9 cellular contexts compared by ENCODE assay signal in the genomic region with DNA sequence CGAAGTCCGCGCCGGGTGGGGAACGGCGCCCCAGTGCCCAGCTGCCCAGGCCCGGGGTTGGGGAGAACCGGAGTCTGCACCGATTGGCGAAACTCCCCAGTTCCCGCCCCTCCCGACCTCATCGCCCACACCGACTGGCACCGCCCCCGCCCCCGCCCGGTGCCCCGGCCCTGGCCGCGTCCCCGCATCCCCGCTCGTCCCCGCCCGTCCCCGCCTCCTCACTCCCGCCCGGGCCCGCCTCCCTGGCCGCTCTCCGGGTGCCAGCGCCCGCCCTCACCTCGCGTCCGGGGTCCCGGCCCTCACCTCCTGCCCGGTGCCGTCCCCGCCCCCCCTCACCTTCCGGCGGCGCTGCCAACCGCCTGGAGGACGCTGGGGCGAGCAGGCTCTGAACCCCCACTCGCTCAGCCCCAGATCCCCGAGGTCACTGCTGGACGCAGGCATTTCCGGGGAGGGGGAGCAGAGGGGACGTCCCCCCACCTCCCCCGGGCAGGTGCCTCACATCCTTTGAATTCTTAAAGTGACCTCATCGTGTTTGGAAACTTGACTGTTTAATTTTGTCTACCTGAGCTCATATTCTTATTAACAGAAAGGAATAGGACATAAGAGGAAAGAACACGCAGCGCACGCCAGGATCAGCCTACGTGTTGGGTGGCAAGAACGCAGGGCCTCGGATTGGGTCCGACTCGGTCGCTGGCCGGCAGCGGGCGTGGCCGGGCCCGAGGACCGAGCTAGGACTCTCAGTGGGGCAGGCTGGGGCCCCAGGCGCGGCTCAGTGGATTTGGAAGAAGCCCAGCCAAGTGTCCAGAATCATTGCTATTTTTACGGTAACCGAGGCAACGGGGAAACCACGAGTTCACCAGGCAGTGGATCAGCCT. TPM values are rescaled to one million over a fixed set of nuclear protein-coding genes. Genes with fewer than 3 reads are reported as not detected.
DNase-seq lines count a peak whose midpoint lies in the region; ATAC-seq, FAIRE-seq and TF ChIP-seq lines count a peak whose summit lies in the region.
"Had no signal": no experiment of that assay in that cellular context is flagged by ENCODE, and none has a peak within 500 bp of the region (broad histone marks: within the 10 kb centered on the region; RNA-seq: fewer than 3 reads in every experiment).

A gene with protein sequence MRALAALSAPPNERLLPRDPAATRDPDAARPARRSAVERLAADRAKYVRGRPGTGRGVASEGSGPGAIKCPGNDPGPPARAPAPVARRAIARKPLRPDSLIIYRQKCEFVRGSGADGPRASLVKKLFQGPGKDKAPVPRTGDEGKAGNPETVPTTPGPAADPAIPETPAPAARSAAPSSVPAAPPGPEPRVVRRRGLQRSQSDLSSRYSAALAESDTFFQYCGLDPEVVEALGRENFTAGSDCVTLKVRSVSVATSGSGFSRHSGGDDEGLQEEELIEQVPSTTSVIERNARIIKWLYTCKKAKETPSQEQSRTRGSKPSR (minus strand): TSS at position 35 of the 875 bp plus-strand sequence. CDS start 120 bp downstream, outside the sequence.

- H3K9me3 ChIP-seq in keratinocyte (ENCODE audit: control insufficient read depth, low read depth, low read length): no peaks in the 10 kb centered on the region
- H3K9me3 ChIP-seq: neutrophil had no signal

- no peaks in the 10 kb centered on the region for H4K20me1 ChIP-seq in keratinocyte (ENCODE audit: control insufficient read depth, extremely low read depth, insufficient read depth, low read length)

- H3K79me2 ChIP-seq in keratinocyte (ENCODE audit: control insufficient read depth, insufficient read depth, low read length): peaks cover 45% of the 10 kb centered on the region

- H3K4me1 ChIP-seq in keratinocyte (ENCODE audit: control insufficient read depth, extremely low read depth, insufficient read depth, low read length): peaks cover 21% of the 10 kb centered on the region

- intact Hi-C loops in MCF 10A (cut with micrococcal nuclease): loop anchor here (1.0 kb wide), 1 partner anchor 96 kb away; no protein-coding TSS in a partner anchor

- peak within 1 kb of the TSS; percentile 66 for H3K27ac ChIP-seq in keratinocyte (ENCODE audit: control insufficient read depth, insufficient read depth, low read length)
- H3K27ac ChIP-seq: neutrophil had no signal

- H3K27me3 ChIP-seq in keratinocyte (ENCODE audit: control insufficient read depth, extremely low read depth, insufficient read depth, low read length): no peaks in the 10 kb centered on the region

- H3K27me3 Mint-ChIP-seq in MCF 10A (ENCODE audit: insufficient read depth, unreplicated experiment): no peaks in the 10 kb centered on the region

- peak within 1 kb of the TSS; percentile 98 for H3K27ac Mint-ChIP-seq in MCF 10A (ENCODE audit: low read depth, unreplicated experiment)

- H3K9me1 ChIP-seq in keratinocyte (ENCODE audit: control insufficient read depth, extremely low read depth, insufficient read depth, low read length): no peaks in the 10 kb centered on the region

- no peak for TF ChIP-seq CTCF in MCF 10A (IDR thresholded peaks at IDR 0.05; ENCODE audit: unreplicated experiment)
- no peak for TF ChIP-seq CTCF in keratinocyte (optimal IDR thresholded peaks at IDR 0.05 in 1 of 3, IDR thresholded peaks at IDR 0.05 in 1 of 3, conservative IDR thresholded peaks at IDR 0.05 in 1 of 3; ENCODE audit: extremely low read depth in 1 of 3, insufficient read depth in 2 of 3, low read length in 3 of 3)

- peaks cover 3 to 4% of the 10 kb centered on the region in 2 experiments for H3K36me3 ChIP-seq in keratinocyte (ENCODE audit: control insufficient read depth in 2 of 2, extremely low read depth in 1 of 2, insufficient read depth in 2 of 2, low read length in 2 of 2)
- H3K36me3 ChIP-seq: neutrophil had no signal

- CTCF ChIA-PET in MCF 10A (lab: Yijun Ruan, JAX): interaction anchor here (0.5 to 4.4 kb wide), 3 partner anchors 23 to 96 kb away, joined by 3 to 54 read pairs (median 4); no protein-coding TSS in a partner anchor

- no peaks in the 10 kb centered on the region for H3K9me3 Mint-ChIP-seq in MCF 10A (ENCODE audit: unreplicated experiment)

- no peak for FAIRE-seq in keratinocyte (lab: Jason Lieb, UNC)

- H3K4me3 ChIP-seq in keratinocyte (ENCODE audit: control insufficient read depth in 2 of 3, extremely low read depth in 1 of 3, insufficient read depth in 2 of 3, low read depth in 1 of 3, low read length in 3 of 3): peak within 1 kb of the TSS; percentile 70 to 92 (median 86)

- peak within 1 kb of the TSS; percentile 75 for H3K9ac ChIP-seq in keratinocyte (ENCODE audit: control insufficient read depth, extremely low read depth, insufficient read depth, low read length)

- no TSS peak for BruUV-seq in MCF 10A (replicated peaks; lab: Mats Ljungman, UMichigan)

- ATAC-seq in GM19467 (IDR thresholded peaks at IDR 0.05; ENCODE audit: unreplicated experiment) (no peak), GM18861 (IDR thresholded peaks at IDR 0.05; ENCODE audit: unreplicated experiment) (no peak)

- H2AFZ ChIP-seq in keratinocyte (ENCODE audit: control insufficient read depth, low read length): peak within 1 kb of the TSS; percentile 77

- dilution Hi-C loops in keratinocyte (cut with MboI; ENCODE audit: extremely low pct_ligation_motif_present, low sequenced_read_pairs): no loop called here

- peaks cover 21% of the 10 kb centered on the region for H3K4me1 Mint-ChIP-seq in MCF 10A (ENCODE audit: insufficient read depth, unreplicated experiment)

- POLR2A ChIA-PET in MCF 10A (lab: Yijun Ruan, JAX): interaction anchor here (0.7 to 7.1 kb wide), 17 partner anchors 10 to 128 kb away, joined by 3 to 89 read pairs (median 4); no protein-coding TSS in a partner anchor

- H3K4me2 ChIP-seq in keratinocyte (ENCODE audit: control insufficient read depth, extremely low read depth, insufficient read depth, low read depth, low read length): peak within 1 kb of the TSS; percentile 84

- peaks cover 9% of the 10 kb centered on the region for H3K36me3 Mint-ChIP-seq in MCF 10A (ENCODE audit: insufficient read depth, unreplicated experiment)

- DNase-seq in GM03348 (ENCODE audit: low spot score): peak; percentile 38
- peak; percentile 15 to 68 (median 43) for DNase-seq in T-helper 2 cell
- DNase-seq in MCF 10A (ENCODE audit: unreplicated experiment): peak; percentile 78
- DNase-seq in keratinocyte (ENCODE audit: low read depth, low spot score): no peak
- DNase-seq in stimulated activated CD4-positive, alpha-beta T cell treated with anti-CD3 and anti-CD28 coated beads, Interleukin-15, amount 100 ng/mL, for 24 hours: peak; percentile 65
- DNase-seq in EL: no peak

- peak within 1 kb of the TSS; percentile 86 for H3K4me3 Mint-ChIP-seq in MCF 10A (ENCODE audit: unreplicated experiment)

RNA-seq across cellular contexts. Expression of the gene that starts here (rescaled TPM):
- 8.3 and 10.3 TPM in 2 replicates for total RNA-seq in MCF 10A (2022)
- 25.1 to 38.0 TPM (median 26.3 TPM) in 3 replicates for polyA plus RNA-seq in keratinocyte
- 13.8 TPM for polyA plus RNA-seq in keratinocyte (2011; ENCODE audit: low read depth)
- 18.4 and 27.4 TPM in 2 replicates for polyA plus RNA-seq in keratinocyte (2011; cell fraction: cytosol; rRNA removed)
- polyA plus RNA-seq in keratinocyte (2011; cell fraction: nucleus; rRNA removed): 29.7 and 36.8 TPM in 2 replicates
- 21.0 and 22.9 TPM in 2 replicates for polyA plus RNA-seq in keratinocyte (2012; ENCODE audit: low replicate concordance)
- polyA minus RNA-seq in keratinocyte: 4.9 to 22.2 TPM (median 12.2 TPM) in 3 replicates
- 23.8 TPM for polyA minus RNA-seq in keratinocyte (2011; cell fraction: cytosol; rRNA and poly(A)+ RNA removed)
- polyA minus RNA-seq in keratinocyte (2011; cell fraction: nucleus; rRNA and poly(A)+ RNA removed): 20.2 and 25.4 TPM in 2 replicates

Comparison
In these comparisons a context has a peak if more than half of its experiments do, and no peak if none do; other contexts are left out.
1. DNase-seq: peak in GM03348 (single experiment), T-helper 2 cell (5 of 5), MCF 10A (single experiment) and stimulated activated CD4-positive, alpha-beta T cell treated with anti-CD3 and anti-CD28 coated beads, Interleukin-15, amount 100 ng/mL, for 24 hours (single experiment); none in keratinocyte (single experiment) and EL (single experiment).